Comparison of ENCODE assay signal across 1 cellular context in the genomic region with DNA sequence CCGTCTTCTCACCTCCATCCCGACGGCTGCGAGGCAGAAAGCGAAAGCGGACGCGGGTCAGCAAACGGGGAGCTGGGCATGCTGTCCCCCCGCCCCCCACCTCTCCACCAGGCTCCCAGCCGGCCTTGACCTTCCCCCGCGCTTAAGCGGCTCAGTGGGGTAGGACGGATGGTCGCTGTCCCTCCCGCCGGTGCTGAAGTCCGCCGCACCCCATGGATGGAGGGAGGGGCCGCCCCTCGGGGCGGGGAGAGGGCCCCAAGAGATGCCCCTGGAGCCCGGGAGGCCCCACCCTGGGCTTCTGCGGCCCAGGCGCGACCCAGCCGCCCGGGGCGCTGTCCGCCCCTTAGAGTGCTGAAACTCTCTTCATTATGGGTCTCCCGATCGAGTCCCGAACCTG.
TF ChIP-seq lines count a peak whose summit lies in the region.

KCNB1 (minus strand) TSS at position 48 of the 397 bp plus-strand sequence. CDS start 188 bp downstream, outside the sequence.

TF ChIP-seq in WTC11, 78 proteins besides CTCF, POLR2A, EP300 and RAD21 (continued from another document and continues in another):
- TF ChIP-seq, protein P1, sequence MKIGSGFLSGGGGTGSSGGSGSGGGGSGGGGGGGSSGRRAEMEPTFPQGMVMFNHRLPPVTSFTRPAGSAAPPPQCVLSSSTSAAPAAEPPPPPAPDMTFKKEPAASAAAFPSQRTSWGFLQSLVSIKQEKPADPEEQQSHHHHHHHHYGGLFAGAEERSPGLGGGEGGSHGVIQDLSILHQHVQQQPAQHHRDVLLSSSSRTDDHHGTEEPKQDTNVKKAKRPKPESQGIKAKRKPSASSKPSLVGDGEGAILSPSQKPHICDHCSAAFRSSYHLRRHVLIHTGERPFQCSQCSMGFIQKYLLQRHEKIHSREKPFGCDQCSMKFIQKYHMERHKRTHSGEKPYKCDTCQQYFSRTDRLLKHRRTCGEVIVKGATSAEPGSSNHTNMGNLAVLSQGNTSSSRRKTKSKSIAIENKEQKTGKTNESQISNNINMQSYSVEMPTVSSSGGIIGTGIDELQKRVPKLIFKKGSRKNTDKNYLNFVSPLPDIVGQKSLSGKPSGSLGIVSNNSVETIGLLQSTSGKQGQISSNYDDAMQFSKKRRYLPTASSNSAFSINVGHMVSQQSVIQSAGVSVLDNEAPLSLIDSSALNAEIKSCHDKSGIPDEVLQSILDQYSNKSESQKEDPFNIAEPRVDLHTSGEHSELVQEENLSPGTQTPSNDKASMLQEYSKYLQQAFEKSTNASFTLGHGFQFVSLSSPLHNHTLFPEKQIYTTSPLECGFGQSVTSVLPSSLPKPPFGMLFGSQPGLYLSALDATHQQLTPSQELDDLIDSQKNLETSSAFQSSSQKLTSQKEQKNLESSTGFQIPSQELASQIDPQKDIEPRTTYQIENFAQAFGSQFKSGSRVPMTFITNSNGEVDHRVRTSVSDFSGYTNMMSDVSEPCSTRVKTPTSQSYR (CRISPR knock-in tag; IDR thresholded peaks at IDR 0.05): peak; percentile 94
- TF ChIP-seq E2F5 (CRISPR knock-in tag; IDR thresholded peaks at IDR 0.05): peak; percentile 69
- peak; percentile 64; the same call in 1 of the 2 replicates for TF ChIP-seq NR1H2 (CRISPR knock-in tag; IDR thresholded peaks at IDR 0.05)
- TF ChIP-seq ESRRA (CRISPR knock-in tag; IDR thresholded peaks at IDR 0.05; ENCODE audit: borderline replicate concordance): peak; percentile 85
- TF ChIP-seq, protein P2, sequence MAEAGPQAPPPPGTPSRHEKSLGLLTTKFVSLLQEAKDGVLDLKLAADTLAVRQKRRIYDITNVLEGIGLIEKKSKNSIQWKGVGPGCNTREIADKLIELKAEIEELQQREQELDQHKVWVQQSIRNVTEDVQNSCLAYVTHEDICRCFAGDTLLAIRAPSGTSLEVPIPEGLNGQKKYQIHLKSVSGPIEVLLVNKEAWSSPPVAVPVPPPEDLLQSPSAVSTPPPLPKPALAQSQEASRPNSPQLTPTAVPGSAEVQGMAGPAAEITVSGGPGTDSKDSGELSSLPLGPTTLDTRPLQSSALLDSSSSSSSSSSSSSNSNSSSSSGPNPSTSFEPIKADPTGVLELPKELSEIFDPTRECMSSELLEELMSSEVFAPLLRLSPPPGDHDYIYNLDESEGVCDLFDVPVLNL (CRISPR knock-in tag; IDR thresholded peaks at IDR 0.05; ENCODE audit: borderline replicate concordance, low read depth): no peak; the same call in 1 of the 2 replicates
- no peak; the same call in 1 of the 2 replicates for TF ChIP-seq NR2C2 (CRISPR knock-in tag; IDR thresholded peaks at IDR 0.05)
- TF ChIP-seq GRHL2 (CRISPR knock-in tag; IDR thresholded peaks at IDR 0.05; ENCODE audit: insufficient replicate concordance, severe bottlenecking): no peak
- no peak for TF ChIP-seq MXD4 (CRISPR knock-in tag; IDR thresholded peaks at IDR 0.05; ENCODE audit: borderline replicate concordance)
- TF ChIP-seq NR3C1 (CRISPR knock-in tag; conservative IDR thresholded peaks at IDR 0.05; ENCODE audit: low read depth): peak; percentile 91; the same call in 1 of the 2 replicates
- TF ChIP-seq SMAD4 (CRISPR knock-in tag; IDR thresholded peaks at IDR 0.05): peak; percentile 90
- TF ChIP-seq ATF6 (CRISPR knock-in tag; IDR thresholded peaks at IDR 0.05): peak; percentile 78; the same call in 1 of the 2 replicates
- no peak for TF ChIP-seq SOX15 (CRISPR knock-in tag; IDR thresholded peaks at IDR 0.05)
- 0 out of 2 replicates have a peak, but pooled peaks have one; percentile 56 for TF ChIP-seq NFE2L1 (CRISPR knock-in tag; IDR thresholded peaks at IDR 0.05)
- peak; percentile 93 for TF ChIP-seq FOXK1 (CRISPR knock-in tag; IDR thresholded peaks at IDR 0.05)
- no peak for TF ChIP-seq RORB (CRISPR knock-in tag; IDR thresholded peaks at IDR 0.05)
- TF ChIP-seq ATF2 (CRISPR knock-in tag; IDR thresholded peaks at IDR 0.05; ENCODE audit: borderline replicate concordance, low read depth): peak; percentile 62; the same call in 1 of the 2 replicates
- TF ChIP-seq ZNF219 (CRISPR knock-in tag; IDR thresholded peaks at IDR 0.05; ENCODE audit: borderline replicate concordance): peak; percentile 97; the same call in 1 of the 2 replicates
- peak; percentile 94 for TF ChIP-seq ZNF423 (CRISPR knock-in tag; IDR thresholded peaks at IDR 0.05)
- 0 out of 2 replicates have a peak, but pooled peaks have one; percentile 11 for TF ChIP-seq ZSCAN18 (CRISPR knock-in tag; IDR thresholded peaks at IDR 0.05)
- TF ChIP-seq, protein P3, sequence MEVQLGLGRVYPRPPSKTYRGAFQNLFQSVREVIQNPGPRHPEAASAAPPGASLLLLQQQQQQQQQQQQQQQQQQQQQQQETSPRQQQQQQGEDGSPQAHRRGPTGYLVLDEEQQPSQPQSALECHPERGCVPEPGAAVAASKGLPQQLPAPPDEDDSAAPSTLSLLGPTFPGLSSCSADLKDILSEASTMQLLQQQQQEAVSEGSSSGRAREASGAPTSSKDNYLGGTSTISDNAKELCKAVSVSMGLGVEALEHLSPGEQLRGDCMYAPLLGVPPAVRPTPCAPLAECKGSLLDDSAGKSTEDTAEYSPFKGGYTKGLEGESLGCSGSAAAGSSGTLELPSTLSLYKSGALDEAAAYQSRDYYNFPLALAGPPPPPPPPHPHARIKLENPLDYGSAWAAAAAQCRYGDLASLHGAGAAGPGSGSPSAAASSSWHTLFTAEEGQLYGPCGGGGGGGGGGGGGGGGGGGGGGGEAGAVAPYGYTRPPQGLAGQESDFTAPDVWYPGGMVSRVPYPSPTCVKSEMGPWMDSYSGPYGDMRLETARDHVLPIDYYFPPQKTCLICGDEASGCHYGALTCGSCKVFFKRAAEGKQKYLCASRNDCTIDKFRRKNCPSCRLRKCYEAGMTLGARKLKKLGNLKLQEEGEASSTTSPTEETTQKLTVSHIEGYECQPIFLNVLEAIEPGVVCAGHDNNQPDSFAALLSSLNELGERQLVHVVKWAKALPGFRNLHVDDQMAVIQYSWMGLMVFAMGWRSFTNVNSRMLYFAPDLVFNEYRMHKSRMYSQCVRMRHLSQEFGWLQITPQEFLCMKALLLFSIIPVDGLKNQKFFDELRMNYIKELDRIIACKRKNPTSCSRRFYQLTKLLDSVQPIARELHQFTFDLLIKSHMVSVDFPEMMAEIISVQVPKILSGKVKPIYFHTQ (CRISPR knock-in tag; IDR thresholded peaks at IDR 0.05): no peak
- TF ChIP-seq, protein P4, sequence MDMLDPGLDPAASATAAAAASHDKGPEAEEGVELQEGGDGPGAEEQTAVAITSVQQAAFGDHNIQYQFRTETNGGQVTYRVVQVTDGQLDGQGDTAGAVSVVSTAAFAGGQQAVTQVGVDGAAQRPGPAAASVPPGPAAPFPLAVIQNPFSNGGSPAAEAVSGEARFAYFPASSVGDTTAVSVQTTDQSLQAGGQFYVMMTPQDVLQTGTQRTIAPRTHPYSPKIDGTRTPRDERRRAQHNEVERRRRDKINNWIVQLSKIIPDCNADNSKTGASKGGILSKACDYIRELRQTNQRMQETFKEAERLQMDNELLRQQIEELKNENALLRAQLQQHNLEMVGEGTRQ (CRISPR knock-in tag; IDR thresholded peaks at IDR 0.05): no peak; the same call in 1 of the 2 replicates
- 0 out of 2 replicates have a peak, but pooled peaks have one; percentile 31 for TF ChIP-seq SMAD3 (CRISPR knock-in tag; IDR thresholded peaks at IDR 0.05; ENCODE audit: borderline replicate concordance)
- peak; percentile 92 for TF ChIP-seq MYBL2 (CRISPR knock-in tag; IDR thresholded peaks at IDR 0.05)
- no peak for TF ChIP-seq JAZF1 (CRISPR knock-in tag; IDR thresholded peaks at IDR 0.05)
- no peak for TF ChIP-seq OVOL2 (CRISPR knock-in tag; IDR thresholded peaks at IDR 0.05; ENCODE audit: borderline replicate concordance)
- peak; percentile 58; the same call in 1 of the 2 replicates for TF ChIP-seq CREM (CRISPR knock-in tag; IDR thresholded peaks at IDR 0.05)
- no peak for TF ChIP-seq GABPB1 (CRISPR knock-in tag; IDR thresholded peaks at IDR 0.05)
- no peak for TF ChIP-seq PRRX2 (CRISPR knock-in tag; IDR thresholded peaks at IDR 0.05)
- TF ChIP-seq ZBTB43 (CRISPR knock-in tag; IDR thresholded peaks at IDR 0.05): peak; percentile 90
- peak; percentile 26; the same call in 1 of the 2 replicates for TF ChIP-seq PRDM15 (CRISPR knock-in tag; IDR thresholded peaks at IDR 0.05)
- TF ChIP-seq, protein P5, sequence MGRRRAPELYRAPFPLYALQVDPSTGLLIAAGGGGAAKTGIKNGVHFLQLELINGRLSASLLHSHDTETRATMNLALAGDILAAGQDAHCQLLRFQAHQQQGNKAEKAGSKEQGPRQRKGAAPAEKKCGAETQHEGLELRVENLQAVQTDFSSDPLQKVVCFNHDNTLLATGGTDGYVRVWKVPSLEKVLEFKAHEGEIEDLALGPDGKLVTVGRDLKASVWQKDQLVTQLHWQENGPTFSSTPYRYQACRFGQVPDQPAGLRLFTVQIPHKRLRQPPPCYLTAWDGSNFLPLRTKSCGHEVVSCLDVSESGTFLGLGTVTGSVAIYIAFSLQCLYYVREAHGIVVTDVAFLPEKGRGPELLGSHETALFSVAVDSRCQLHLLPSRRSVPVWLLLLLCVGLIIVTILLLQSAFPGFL (CRISPR knock-in tag; IDR thresholded peaks at IDR 0.05; ENCODE audit: borderline replicate concordance): peak; percentile 61; the same call in 1 of the 2 replicates
- TF ChIP-seq KAT7 (CRISPR knock-in tag; IDR thresholded peaks at IDR 0.05; ENCODE audit: borderline replicate concordance): no peak
- no peak for TF ChIP-seq HMGA2 (CRISPR knock-in tag; IDR thresholded peaks at IDR 0.05)
